ENCODE assay signal across 12 cellular contexts in genomic region chr1:37481289-37482003, GRCh38. TPM values are rescaled to one million over a fixed set of nuclear protein-coding genes. Genes with fewer than 3 reads are reported as not detected.
DNase-seq lines count a peak whose midpoint lies in the region; ATAC-seq, FAIRE-seq and TF ChIP-seq lines count a peak whose summit lies in the region.
"Had no signal": no experiment of that assay in that cellular context is flagged by ENCODE, and none has a peak within 500 bp of the region (broad histone marks: within the 10 kb centered on the region; RNA-seq: fewer than 3 reads in every experiment).

No MANE protein-coding gene starts in this region.

- H2AFZ ChIP-seq in HepG2 (ENCODE audit: low read length), result no peak overlapping the region

- no peaks in the 10 kb centered on the region for H3K9me3 Mint-ChIP-seq in activated CD4-positive, alpha-beta T cell treated with anti-CD3 and anti-CD28 coated beads for 36 hours (ENCODE audit: low read depth)
- H3K9me3 Mint-ChIP-seq in activated T-cell treated with anti-CD3 and anti-CD28 coated beads, Interleukin-2, amount 50 U/mL, for 4 hours, result no peaks in the 10 kb centered on the region

- peaks cover 23% of the 10 kb centered on the region for H3K79me2 ChIP-seq in HepG2 (ENCODE audit: insufficient read depth, low read length)

- H3K4me1 Mint-ChIP-seq in activated CD4-positive, alpha-beta T cell treated with anti-CD3 and anti-CD28 coated beads for 36 hours, result peaks cover 32% of the 10 kb centered on the region
- peaks cover 43% of the 10 kb centered on the region for H3K4me1 Mint-ChIP-seq in activated T-cell treated with anti-CD3 and anti-CD28 coated beads, Interleukin-2, amount 50 U/mL, for 4 hours (ENCODE audit: low read depth)

- H3K9me3 ChIP-seq in HepG2 (ENCODE audit: low read length) (no peaks in the 10 kb centered on the region), suprapubic skin (no peaks in the 10 kb centered on the region)
- H3K9me3 ChIP-seq: Peyer's patch had no signal

- no peak for FAIRE-seq in HepG2 (lab: Jason Lieb, UNC)
- FAIRE-seq: endothelial cell of umbilical vein had no signal

- no peak overlapping the region for H3K4me2 ChIP-seq in HepG2 (ENCODE audit: low read depth, low read length)

- TF ChIP-seq POLR2A in HepG2 (IDR thresholded peaks at IDR 0.05; ENCODE audit: insufficient read depth in 1 of 2, low read depth in 2 of 2, low read length in 2 of 2), result 0 out of 4 replicates have a peak, but pooled peaks of 1 of the 2 experiments have one; percentile 8
- TF ChIP-seq POLR2A in suprapubic skin (IDR thresholded peaks at IDR 0.05), result no peak

- H3K27ac ChIP-seq in HepG2 (ENCODE audit: extremely low read length, insufficient read depth, low read length) (no peak overlapping the region), suprapubic skin (peak overlapping the region; percentile 95)

- peaks cover 8% of the 10 kb centered on the region; the same call in 1 of the 2 replicates for H4K20me1 ChIP-seq in HepG2 (ENCODE audit: insufficient read depth, low read length)

- intact Hi-C loops in activated CD4-positive, alpha-beta T cell treated with anti-CD3 and anti-CD28 coated beads for 36 hours (cut with DNase I, micrococcal nuclease), result no loop called here
- intact Hi-C loops in HepG2 (cut with micrococcal nuclease; ENCODE audit: unreplicated experiment), result no loop called here

- H3K4me1 ChIP-seq in HepG2 (ENCODE audit: insufficient read depth, low read length) (peaks cover 43% of the 10 kb centered on the region), suprapubic skin (peaks cover 86% of the 10 kb centered on the region)

- over 99% methylated on average over 20 of the region's 26 CpGs for WGBS in HepG2 (ENCODE audit: low lambda C conversion rate)
- WGBS in suprapubic skin, result 85% methylated on average over 19 of the region's 26 CpGs

- DNase-seq in activated CD4-positive, alpha-beta T cell treated with anti-CD3 and anti-CD28 coated beads for 36 hours, result peak; percentile 79
- no peak for DNase-seq in activated CD4-positive, alpha-beta T cell treated with anti-CD3 and anti-CD28 coated beads, Interleukin-2, amount 50 U/mL, for 1 hour
- DNase-seq in activated T-cell treated with anti-CD3 and anti-CD28 coated beads, Interleukin-2, amount 50 U/mL, for 4 hours, result peak; percentile 24
- DNase-seq in HepG2 (ENCODE audit: low spot score), result no peak
- peak; percentile 67 to 77 for DNase-seq in suprapubic skin (ENCODE audit: low spot score in 2 of 2)
- no peak for DNase-seq in NCI-H510A (lab: John Stamatoyannopoulos, UW)
- DNase-seq in SK-N-DZ (ENCODE audit: low spot score), result no peak
- no peak for DNase-seq in DMS153 treated with DMSO at 0.1 percent for 48 hours (lab: John Stamatoyannopoulos, UW; ENCODE audit: unreplicated experiment)
- DNase-seq: left cardiac atrium, NCI-H1436 treated with DMSO at 0.1 percent for 48 hours had no signal

- in situ Hi-C loops in HepG2 (cut with HindIII; ENCODE audit: extremely low pct_ligation_motif_present, low pct_unique_long_range_greater_than_20kb), result no loop called here

- TF ChIP-seq CTCF in HepG2 (CRISPR knock-in tag; IDR thresholded peaks at IDR 0.05), result no peak
- no peak for TF ChIP-seq CTCF in suprapubic skin (IDR thresholded peaks at IDR 0.05)

- H3K4me3 ChIP-seq in HepG2 (replicated peaks in 1 of 3; ENCODE audit: insufficient read depth in 1 of 3, low read depth in 2 of 3, low read length in 3 of 3) (no peak overlapping the region), suprapubic skin (no peak overlapping the region)
- H3K4me3 ChIP-seq: Peyer's patch had no signal

- no peaks in the 10 kb centered on the region for H3K27me3 Mint-ChIP-seq in activated CD4-positive, alpha-beta T cell treated with anti-CD3 and anti-CD28 coated beads for 36 hours
- no peaks in the 10 kb centered on the region for H3K27me3 Mint-ChIP-seq in activated T-cell treated with anti-CD3 and anti-CD28 coated beads, Interleukin-2, amount 50 U/mL, for 4 hours (ENCODE audit: low read depth)

- CTCF ChIA-PET in activated CD4-positive, alpha-beta T cell treated with anti-CD3 and anti-CD28 coated beads for 36 hours (lab: Charles Lee), result interaction anchor here (0.5 to 1.1 kb wide), 2 partner anchors 27 to 33 kb away, joined by 3 to 5 read pairs; partner anchors contain the start of gene MEAF6
- CTCF ChIA-PET in HepG2 (lab: Yijun Ruan, JAX; ENCODE audit: low intra/inter-chr PET ratio, low total read pairs), result no interaction called here

- POLR2A ChIA-PET in activated CD4-positive, alpha-beta T cell treated with anti-CD3 and anti-CD28 coated beads for 36 hours (lab: Charles Lee), result interaction anchor here (0.6 kb wide), 1 partner anchor 19 kb away, joined by 3 read pairs; no protein-coding TSS in a partner anchor
- POLR2A ChIA-PET in HepG2 (lab: Yijun Ruan, JAX), result interaction anchor here (0.8 kb wide), 1 partner anchor 10 kb away, joined by 3 read pairs; no protein-coding TSS in a partner anchor

- no TSS peak for BruUV-seq in HepG2 (replicated peaks; lab: Mats Ljungman, UMichigan)

- H3K36me3 Mint-ChIP-seq in activated CD4-positive, alpha-beta T cell treated with anti-CD3 and anti-CD28 coated beads for 36 hours (ENCODE audit: low read depth), result peaks cover 73% of the 10 kb centered on the region
- H3K36me3 Mint-ChIP-seq in activated T-cell treated with anti-CD3 and anti-CD28 coated beads, Interleukin-2, amount 50 U/mL, for 4 hours (ENCODE audit: insufficient read depth), result peaks cover 47% of the 10 kb centered on the region

- peak overlapping the region; percentile 98 for H3K27ac Mint-ChIP-seq in activated CD4-positive, alpha-beta T cell treated with anti-CD3 and anti-CD28 coated beads for 36 hours

- H3K36me3 ChIP-seq in HepG2 (replicated peaks in 1 of 2; ENCODE audit: control insufficient read depth in 1 of 2, insufficient read depth in 2 of 2, low read length in 2 of 2) (peaks cover 16 to 40% of the 10 kb centered on the region in 2 experiments), suprapubic skin (peaks cover 54% of the 10 kb centered on the region)

- no peak for TF ChIP-seq RAD21 in HepG2 (CRISPR knock-in tag; IDR thresholded peaks at IDR 0.05)

- no peak for ATAC-seq in activated CD4-positive, alpha-beta T cell treated with anti-CD3 and anti-CD28 coated beads for 36 hours
- ATAC-seq in activated T-cell treated with anti-CD3 and anti-CD28 coated beads, Interleukin-2, amount 50 U/mL, for 4 hours, result no peak
- ATAC-seq in HepG2, result no peak
- ATAC-seq: left cardiac atrium had no signal

- TF ChIP-seq EP300 in HepG2 (IDR thresholded peaks at IDR 0.05; ENCODE audit: low read depth in 2 of 2, low read length in 2 of 2) (no peak), HepG2 (CRISPR knock-in tag; IDR thresholded peaks at IDR 0.05; ENCODE audit: borderline replicate concordance) (no peak), suprapubic skin (IDR thresholded peaks at IDR 0.05) (no peak)

- peak overlapping the region; percentile 95 for H3K4me3 Mint-ChIP-seq in activated CD4-positive, alpha-beta T cell treated with anti-CD3 and anti-CD28 coated beads for 36 hours
- H3K4me3 Mint-ChIP-seq in activated T-cell treated with anti-CD3 and anti-CD28 coated beads, Interleukin-2, amount 50 U/mL, for 4 hours, result peak overlapping the region; percentile 40

- no peaks in the 10 kb centered on the region for H3K27me3 ChIP-seq in HepG2 (ENCODE audit: control insufficient read depth in 1 of 2, insufficient read depth in 2 of 2, low read length in 2 of 2)
- no peaks in the 10 kb centered on the region for H3K27me3 ChIP-seq in suprapubic skin
- H3K27me3 ChIP-seq: Peyer's patch had no signal

- H3K9ac ChIP-seq in HepG2 (ENCODE audit: insufficient read depth, low read depth, low read length), result no peak overlapping the region

RNA-seq across cellular contexts. Expression of gene ZC3H12A, which starts 7.1 kb away (rescaled TPM):
- 10 to 100 TPM; 29.7 to 31.2 TPM for total RNA-seq in activated CD4-positive, alpha-beta T cell treated with anti-CD3 and anti-CD28 coated beads for 36 hours
- total RNA-seq in activated T-cell treated with anti-CD3 and anti-CD28 coated beads, Interleukin-2, amount 50 U/mL, for 4 hours, result 10 to 100 TPM; 48.7 to 64.8 (median 59.8) TPM
- 4.2 and 6.8 TPM in 2 replicates for total RNA-seq in HepG2 (2016; rRNA removed; fragmentation: Illumina TruSeq; extraction: Trizol)
- total RNA-seq in HepG2 (2016; cell fraction: cytosol; rRNA removed; fragmentation: Illumina TruSeq; extraction: Trizol; ENCODE audit: low read depth), result 1.2 and 1.8 TPM in 2 replicates
- total RNA-seq in HepG2 (2016; cell fraction: insoluble cytoplasmic fraction; rRNA removed; fragmentation: Illumina TruSeq; extraction: Trizol), result 3.9 and 5.9 TPM in 2 replicates
- 2.6 and 3.2 TPM in 2 replicates for total RNA-seq in HepG2 (2016; cell fraction: membrane; rRNA removed; fragmentation: Illumina TruSeq; extraction: Trizol)
- 8.0 and 8.9 TPM in 2 replicates for total RNA-seq in HepG2 (2016; cell fraction: nucleus; rRNA removed; fragmentation: Illumina TruSeq; extraction: Trizol)
- 13.3 and 21.1 TPM in 2 replicates for polyA plus RNA-seq in HepG2 (2011; rRNA removed)
- 11.9 and 13.7 TPM in 2 replicates for polyA plus RNA-seq in HepG2 (2011; cell fraction: cytosol; rRNA removed)
- polyA plus RNA-seq in HepG2 (2011; cell fraction: nucleus; rRNA removed), result 45.8 and 63.2 TPM in 2 replicates
- polyA plus RNA-seq in HepG2 (2012), result 3.7 and 6.2 TPM in 2 replicates
- 0.97 and 1.0 TPM in 2 replicates for polyA plus RNA-seq in HepG2 (2016; cell fraction: cytosol; fragmentation: Illumina TruSeq; extraction: Trizol; ENCODE audit: low read depth)
- 5.6 and 5.9 TPM in 2 replicates for polyA plus RNA-seq in HepG2 (2016; cell fraction: insoluble cytoplasmic fraction; fragmentation: Illumina TruSeq; extraction: Trizol; ENCODE audit: low read depth)
- 2.2 and 2.6 TPM in 2 replicates for polyA plus RNA-seq in HepG2 (2016; cell fraction: membrane; fragmentation: Illumina TruSeq; extraction: Trizol; ENCODE audit: low read depth)
- 17.0 and 18.8 TPM in 2 replicates for polyA plus RNA-seq in HepG2 (2016; cell fraction: nucleus; fragmentation: Illumina TruSeq; extraction: Trizol; ENCODE audit: insufficient read depth, low read depth)
- 12.1 and 39.9 TPM in 2 replicates for polyA minus RNA-seq in HepG2 (2011; rRNA and poly(A)+ RNA removed; ENCODE audit: low replicate concordance)
- 5.1 and 5.8 TPM in 2 replicates for polyA minus RNA-seq in HepG2 (2011; cell fraction: cytosol; rRNA and poly(A)+ RNA removed)
- 8.0 and 14.0 TPM in 2 replicates for polyA minus RNA-seq in HepG2 (2011; cell fraction: nucleus; rRNA and poly(A)+ RNA removed)
- 100 to 1,000 TPM in 1 of 4 donors, 10 to 100 TPM in 3; 47.7 to 107 (median 56.1) TPM for total RNA-seq in suprapubic skin
- polyA plus RNA-seq in SK-N-DZ (2014; cell fraction: cytosol; rRNA removed), result 0.95 and 1.2 TPM in 2 replicates
- 1.9 and 2.5 TPM in 2 replicates for polyA plus RNA-seq in SK-N-DZ (2014; cell fraction: nucleus; rRNA removed)

RNA-seq across cellular contexts. Expression of gene MEAF6, which starts 33.1 kb away (rescaled TPM):
- 10 to 100 TPM; 66.8 to 72.2 TPM for total RNA-seq in activated CD4-positive, alpha-beta T cell treated with anti-CD3 and anti-CD28 coated beads for 36 hours
- 100 to 1,000 TPM in 1 of 3 donors, 10 to 100 TPM in 2; 87.2 to 104 (median 95.6) TPM for total RNA-seq in activated T-cell treated with anti-CD3 and anti-CD28 coated beads, Interleukin-2, amount 50 U/mL, for 4 hours
- total RNA-seq in HepG2 (2016; rRNA removed; fragmentation: Illumina TruSeq; extraction: Trizol) (45.6 and 67.6 TPM in 2 replicates), suprapubic skin (100 to 1,000 TPM in 1 of 4 donors, 10 to 100 TPM in 3; 63.6 to 105 (median 68.7) TPM)
- 19.8 and 20.4 TPM in 2 replicates for total RNA-seq in HepG2 (2016; cell fraction: cytosol; rRNA removed; fragmentation: Illumina TruSeq; extraction: Trizol; ENCODE audit: low read depth)
- total RNA-seq in HepG2 (2016; cell fraction: insoluble cytoplasmic fraction; rRNA removed; fragmentation: Illumina TruSeq; extraction: Trizol), result 47.7 and 62.7 TPM in 2 replicates
- total RNA-seq in HepG2 (2016; cell fraction: membrane; rRNA removed; fragmentation: Illumina TruSeq; extraction: Trizol), result 37.7 and 38.7 TPM in 2 replicates
- total RNA-seq in HepG2 (2016; cell fraction: nucleus; rRNA removed; fragmentation: Illumina TruSeq; extraction: Trizol), result 28.0 and 36.7 TPM in 2 replicates
- polyA plus RNA-seq in HepG2 (2011; rRNA removed), result 24.6 and 29.5 TPM in 2 replicates
- polyA plus RNA-seq in HepG2 (2011; cell fraction: cytosol; rRNA removed), result 16.3 and 30.1 TPM in 2 replicates
- polyA plus RNA-seq in HepG2 (2011; cell fraction: nucleus; rRNA removed), result 17.5 and 23.0 TPM in 2 replicates
- polyA plus RNA-seq in HepG2 (2012), result 26.8 and 30.1 TPM in 2 replicates
- polyA plus RNA-seq in HepG2 (2016; cell fraction: cytosol; fragmentation: Illumina TruSeq; extraction: Trizol; ENCODE audit: low read depth), result 19.7 and 22.4 TPM in 2 replicates
- 79.9 and 89.9 TPM in 2 replicates for polyA plus RNA-seq in HepG2 (2016; cell fraction: insoluble cytoplasmic fraction; fragmentation: Illumina TruSeq; extraction: Trizol; ENCODE audit: low read depth)
- 34.2 and 35.5 TPM in 2 replicates for polyA plus RNA-seq in HepG2 (2016; cell fraction: membrane; fragmentation: Illumina TruSeq; extraction: Trizol; ENCODE audit: low read depth)
- 43.7 and 52.2 TPM in 2 replicates for polyA plus RNA-seq in HepG2 (2016; cell fraction: nucleus; fragmentation: Illumina TruSeq; extraction: Trizol; ENCODE audit: insufficient read depth, low read depth)
- polyA minus RNA-seq in HepG2 (2011; rRNA and poly(A)+ RNA removed; ENCODE audit: low replicate concordance), result 5.8 and 11.9 TPM in 2 replicates
- polyA minus RNA-seq in HepG2 (2011; cell fraction: cytosol; rRNA and poly(A)+ RNA removed), result 13.2 and 14.9 TPM in 2 replicates
- polyA minus RNA-seq in HepG2 (2011; cell fraction: nucleus; rRNA and poly(A)+ RNA removed), result 37.2 and 43.1 TPM in 2 replicates
- polyA plus RNA-seq in SK-N-DZ (2014; cell fraction: cytosol; rRNA removed), result 105 and 117 TPM in 2 replicates
- 63.0 and 96.6 TPM in 2 replicates for polyA plus RNA-seq in SK-N-DZ (2014; cell fraction: nucleus; rRNA removed)

Comparison
In these comparisons a context has a peak if more than half of its experiments do, and no peak if none do; other contexts are left out.
1. DNase-seq: peak in activated CD4-positive, alpha-beta T cell treated with anti-CD3 and anti-CD28 coated beads for 36 hours (single experiment), activated T-cell treated with anti-CD3 and anti-CD28 coated beads, Interleukin-2, amount 50 U/mL, for 4 hours (single experiment) and suprapubic skin (2 of 2); none in activated CD4-positive, alpha-beta T cell treated with anti-CD3 and anti-CD28 coated beads, Interleukin-2, amount 50 U/mL, for 1 hour (single experiment), HepG2 (single experiment), NCI-H510A (single experiment), SK-N-DZ (single experiment) and DMS153 treated with DMSO at 0.1 percent for 48 hours (single experiment).